In genomic region chr1:203168256-203168786, GRCh38 we compare ENCODE assay signal across 1 cellular context.
TF ChIP-seq lines count a peak whose summit lies in the region.

No MANE protein-coding gene starts in this region.

TF ChIP-seq in HepG2, 621 proteins besides CTCF, POLR2A, EP300 and RAD21:
- no peak for TF ChIP-seq RBM39 (IDR thresholded peaks at IDR 0.05; ENCODE audit: low read depth, low read length, poor library complexity, severe bottlenecking)
- no peak for TF ChIP-seq ZNF225 (CRISPR knock-in tag; IDR thresholded peaks at IDR 0.05)
- no peak for TF ChIP-seq NR2F2 (IDR thresholded peaks at IDR 0.05; ENCODE audit: borderline replicate concordance, low read depth)
- no peak for TF ChIP-seq TEAD2 (CRISPR knock-in tag; IDR thresholded peaks at IDR 0.05)
